ENCODE assay signal across 24 cellular contexts in the genomic region with DNA sequence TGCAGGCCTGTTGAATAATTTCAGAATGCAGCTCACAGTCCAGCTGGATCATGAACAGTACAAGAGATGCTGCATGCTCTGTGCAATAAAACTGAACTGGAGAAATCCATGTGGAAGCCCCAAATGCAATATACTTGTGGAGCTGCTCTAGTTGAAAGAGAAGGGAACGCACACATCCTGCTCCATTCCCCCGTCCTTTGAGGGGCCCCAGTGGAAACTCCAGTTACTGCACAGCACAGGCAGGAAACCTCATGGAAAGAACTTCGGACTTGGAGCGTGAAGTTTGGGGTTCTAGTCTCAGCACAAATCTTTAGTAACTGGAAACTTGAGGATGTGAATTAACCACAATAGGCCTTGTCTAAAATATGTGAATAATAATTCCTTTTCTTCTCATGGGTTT.
DNase-seq lines count a peak whose midpoint lies in the region; ATAC-seq, FAIRE-seq and TF ChIP-seq lines count a peak whose summit lies in the region.
"Had no signal": no experiment of that assay in that cellular context is flagged by ENCODE, and none has a peak within 500 bp of the region (broad histone marks: within the 10 kb centered on the region; RNA-seq: fewer than 3 reads in every experiment).

No MANE protein-coding gene starts in this region.

- no peak overlapping the region for H2AFZ ChIP-seq in H9 (ENCODE audit: low read length)
- H2AFZ ChIP-seq: GM23248 had no signal

- no peak overlapping the region for H3K23ac ChIP-seq in H9 (ENCODE audit: insufficient read length, low read depth, low read length)

- CTCF ChIA-PET in A549 (lab: Yijun Ruan, JAX), result interaction anchor here (0.6 kb wide), 1 partner anchor 16 kb away, joined by 3 read pairs; no protein-coding TSS in a partner anchor

- H3K79me2 ChIP-seq in H9 (ENCODE audit: insufficient read depth, low read length), result no peaks in the 10 kb centered on the region

- TF ChIP-seq CTCF in A549 (IDR thresholded peaks at IDR 0.05) (no peak), H9 (conservative IDR thresholded peaks at IDR 0.05) (peak; percentile 52), brain microvascular endothelial cell (IDR thresholded peaks at IDR 0.05; ENCODE audit: low read depth, low read length, missing control alignments) (peak; percentile 20), nephron progenitor cell (IDR thresholded peaks at IDR 0.05) (peak; percentile 30), gastrocnemius medialis (IDR thresholded peaks at IDR 0.05 in 4 of 5, conservative IDR thresholded peaks at IDR 0.05 in 1 of 5) (no peak)

- ATAC-seq in A549 (peak; percentile 54 to 77; a peak in 3 of 6 replicates), gastrocnemius medialis (no peak)
- ATAC-seq: Right ventricle myocardium inferior had no signal

- TF ChIP-seq POLR2A in A549 (IDR thresholded peaks at IDR 0.05; ENCODE audit: low read length), result no peak
- TF ChIP-seq POLR2A in gastrocnemius medialis (IDR thresholded peaks at IDR 0.05), result no peak

- no peaks in the 10 kb centered on the region for H3K9me3 ChIP-seq in A549
- H3K9me3 ChIP-seq in H9 (ENCODE audit: control insufficient read depth, low read depth, low read length), result no peaks in the 10 kb centered on the region
- no peaks in the 10 kb centered on the region for H3K9me3 ChIP-seq in gastrocnemius medialis
- H3K9me3 ChIP-seq: SJSA1 had no signal

- H3K4me3 ChIP-seq in A549 (no peak overlapping the region), brain microvascular endothelial cell (ENCODE audit: low read depth, low read length) (no peak overlapping the region), gastrocnemius medialis (no peak overlapping the region)
- H3K4me3 ChIP-seq: GM23248, SJSA1 had no signal

- no peak overlapping the region for H4K91ac ChIP-seq in H9 (ENCODE audit: insufficient read length, low read depth, low read length)

- H3K4me1 Mint-ChIP-seq in H9 (peaks cover 2 to 3% of the 10 kb centered on the region in 2 experiments; a peak in 3 of 4 replicates), nephron progenitor cell (no peaks in the 10 kb centered on the region)
- H3K4me1 Mint-ChIP-seq: B cell had no signal

- H3K36me3 Mint-ChIP-seq in H9 (ENCODE audit: insufficient read depth in 1 of 3, low read depth in 3 of 3) (no peaks in the 10 kb centered on the region), nephron progenitor cell (ENCODE audit: low read depth) (no peaks in the 10 kb centered on the region)
- H3K36me3 Mint-ChIP-seq: CD14-positive monocyte had no signal

- no peak overlapping the region for H2AK5ac ChIP-seq in H9 (ENCODE audit: insufficient read length, low read length)

- no peak overlapping the region for H3K18ac ChIP-seq in H9 (ENCODE audit: insufficient read length, low read depth, low read length)

- in situ Hi-C loops in brain microvascular endothelial cell (cut with HindIII; ENCODE audit: low pct_ligation_motif_present, low sequenced_read_pairs), result no loop called here
- in situ Hi-C loops in gastrocnemius medialis (cut with MboI; ENCODE audit: low sequenced_read_pairs in 4 of 4), result no loop called here

- H3K27ac ChIP-seq in A549, result no peak overlapping the region
- H3K27ac ChIP-seq in H9 (ENCODE audit: insufficient read length, low read depth, low read length), result no peak overlapping the region
- no peak overlapping the region for H3K27ac ChIP-seq in brain microvascular endothelial cell
- H3K27ac ChIP-seq in gastrocnemius medialis, result no peak overlapping the region
- H3K27ac ChIP-seq: GM23248, SJSA1 had no signal

- H3K36me3 ChIP-seq in brain microvascular endothelial cell (replicated peaks) (peaks cover 5% of the 10 kb centered on the region), gastrocnemius medialis (no peaks in the 10 kb centered on the region)
- H3K36me3 ChIP-seq: SJSA1 had no signal

- no peak overlapping the region for H2BK15ac ChIP-seq in H9 (ENCODE audit: low read depth, low read length)

- H2BK5ac ChIP-seq in H9 (ENCODE audit: insufficient read length, low read length), result no peak overlapping the region

- H3K27me3 ChIP-seq in H9 (ENCODE audit: insufficient read depth, low read length) (no peaks in the 10 kb centered on the region), brain microvascular endothelial cell (replicated peaks) (no peaks in the 10 kb centered on the region), gastrocnemius medialis (no peaks in the 10 kb centered on the region)

- H3K4me3 Mint-ChIP-seq in H9 (no peak overlapping the region), nephron progenitor cell (no peak overlapping the region)
- H3K4me3 Mint-ChIP-seq: B cell, CD14-positive monocyte had no signal

- no peak for TF ChIP-seq RAD21 in A549 (conservative IDR thresholded peaks at IDR 0.05 in 1 of 2, IDR thresholded peaks at IDR 0.05 in 1 of 2)

- H4K8ac ChIP-seq in H9 (replicated peaks; ENCODE audit: insufficient read length, low read depth, low read length), result no peak overlapping the region

- H3K56ac ChIP-seq in H9 (ENCODE audit: insufficient read length, low read depth, low read length), result no peak overlapping the region

- no peak overlapping the region for H3K4ac ChIP-seq in H9 (ENCODE audit: low read depth, low read length)

- DNase-seq in A549 (ENCODE audit: low read depth in 1 of 2, low spot score in 1 of 2) (no peak), H9 (peak; percentile 39), brain microvascular endothelial cell (no peak), nephron progenitor cell (no peak), NCI-H1092 (lab: John Stamatoyannopoulos, UW) (no peak), gastrocnemius medialis (no peak), hippocampal formation (lab: John Stamatoyannopoulos, UW) (no peak)
- DNase-seq in effector CD8-positive, alpha-beta T cell (lab: John Stamatoyannopoulos, UW), result no peak
- DNase-seq: DMS53, EL, GF-D8, GM23248, IMR-90, MV-4-11, NCI-H1694, NCI-H2081, NCI-H2171, NCI-H345, NCI-H524 had no signal

- POLR2A ChIA-PET in A549 (lab: Yijun Ruan, JAX), result no interaction called here

- H3K9me3 Mint-ChIP-seq in H9 (no peaks in the 10 kb centered on the region), nephron progenitor cell (no peaks in the 10 kb centered on the region)

- H2BK120ac ChIP-seq in H9 (ENCODE audit: low read depth, low read length, poor library complexity, severe bottlenecking), result no peak overlapping the region

- no peak for FAIRE-seq in A549 (lab: Jason Lieb, UNC)
- FAIRE-seq: HTR-8/SVneo had no signal

- no peak overlapping the region for H4K5ac ChIP-seq in H9 (ENCODE audit: insufficient read length, low read depth, low read length)

- no peak overlapping the region for H3T11ph ChIP-seq in H9 (ENCODE audit: low read length)

- H3K27me3 Mint-ChIP-seq in H9 (ENCODE audit: low read depth) (no peaks in the 10 kb centered on the region), nephron progenitor cell (ENCODE audit: low read depth, poor library complexity) (no peaks in the 10 kb centered on the region)

- no peaks in the 10 kb centered on the region for H3K23me2 ChIP-seq in H9 (ENCODE audit: insufficient read length, low read depth, low read length, poor library complexity, severe bottlenecking)

- no peak overlapping the region for H3K9ac ChIP-seq in H9 (ENCODE audit: extremely low read depth, insufficient read length, low read length)
- H3K9ac ChIP-seq: GM23248 had no signal

- H3K4me1 ChIP-seq in A549, result no peaks in the 10 kb centered on the region
- no peaks in the 10 kb centered on the region for H3K4me1 ChIP-seq in H9 (ENCODE audit: insufficient read depth, low read length)
- no peaks in the 10 kb centered on the region for H3K4me1 ChIP-seq in gastrocnemius medialis
- H3K4me1 ChIP-seq: SJSA1 had no signal

- 88% methylated on average over 4 of the region's 4 CpGs for WGBS in A549 (ENCODE audit: missing lambda C conversion rate)
- WGBS in H9 (ENCODE audit: extremely low coverage, insufficient read length, low lambda C conversion rate), result no CpG with 5 or more reads among the region's 4 CpGs

- H2BK20ac ChIP-seq in H9 (ENCODE audit: low read depth, low read length, poor library complexity, severe bottlenecking), result no peak overlapping the region

- no peak overlapping the region for H3K4me2 ChIP-seq in A549
- no peak overlapping the region for H3K4me2 ChIP-seq in H9 (ENCODE audit: insufficient read depth, insufficient read length, low read length)

- no peaks in the 10 kb centered on the region for H3K79me1 ChIP-seq in H9 (ENCODE audit: insufficient read depth, low read depth, low read length, poor library complexity, severe bottlenecking)

- H3K14ac ChIP-seq in H9 (ENCODE audit: insufficient read depth, low read length), result no peak overlapping the region

- TF ChIP-seq EP300 in A549 (IDR thresholded peaks at IDR 0.05), result no peak

- intact Hi-C loops in gastrocnemius medialis (cut with DNase I; ENCODE audit: low total_unique reads), result no loop called here

- H4K20me1 ChIP-seq in H9 (ENCODE audit: control insufficient read depth, insufficient read depth, insufficient read length), result no peaks in the 10 kb centered on the region

- no peak overlapping the region for H2BK12ac ChIP-seq in H9 (ENCODE audit: insufficient read length, low read depth, low read length)

- H3K27ac Mint-ChIP-seq in H9 (no peak overlapping the region), nephron progenitor cell (no peak overlapping the region)
- H3K27ac Mint-ChIP-seq: B cell, CD14-positive monocyte had no signal

TF ChIP-seq in A549, 52 proteins besides CTCF, POLR2A, EP300 and RAD21 (continues in another document):
- TF ChIP-seq, protein P1, sequence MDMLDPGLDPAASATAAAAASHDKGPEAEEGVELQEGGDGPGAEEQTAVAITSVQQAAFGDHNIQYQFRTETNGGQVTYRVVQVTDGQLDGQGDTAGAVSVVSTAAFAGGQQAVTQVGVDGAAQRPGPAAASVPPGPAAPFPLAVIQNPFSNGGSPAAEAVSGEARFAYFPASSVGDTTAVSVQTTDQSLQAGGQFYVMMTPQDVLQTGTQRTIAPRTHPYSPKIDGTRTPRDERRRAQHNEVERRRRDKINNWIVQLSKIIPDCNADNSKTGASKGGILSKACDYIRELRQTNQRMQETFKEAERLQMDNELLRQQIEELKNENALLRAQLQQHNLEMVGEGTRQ (IDR thresholded peaks at IDR 0.05), result no peak
- TF ChIP-seq, protein P2, sequence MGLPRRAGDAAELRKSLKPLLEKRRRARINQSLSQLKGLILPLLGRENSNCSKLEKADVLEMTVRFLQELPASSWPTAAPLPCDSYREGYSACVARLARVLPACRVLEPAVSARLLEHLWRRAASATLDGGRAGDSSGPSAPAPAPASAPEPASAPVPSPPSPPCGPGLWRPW (IDR thresholded peaks at IDR 0.05), result no peak
- TF ChIP-seq TFCP2L1 (CRISPR knock-in tag; IDR thresholded peaks at IDR 0.05) (no peak), KDM5A (IDR thresholded peaks at IDR 0.05) (no peak), HDAC2 (IDR thresholded peaks at IDR 0.05) (no peak), CBX2 (IDR thresholded peaks at IDR 0.05; ENCODE audit: borderline replicate concordance, low read depth) (no peak), RNF2 (IDR thresholded peaks at IDR 0.05; ENCODE audit: borderline replicate concordance, low read depth) (no peak), GATA3 (IDR thresholded peaks at IDR 0.05; ENCODE audit: borderline replicate concordance) (no peak), MYC (IDR thresholded peaks at IDR 0.05; ENCODE audit: borderline replicate concordance, low read length) (no peak)

Comparison
In these comparisons a context has a peak if more than half of its experiments do, and no peak if none do; other contexts are left out.
1. ATAC-seq: peak in A549 (2 of 2); none in gastrocnemius medialis (0 of 2).
2. CTCF ChIP-seq: peak in H9 (single experiment), brain microvascular endothelial cell (single experiment) and nephron progenitor cell (single experiment); none in A549 (single experiment) and gastrocnemius medialis (0 of 5).